Comparison of ENCODE assay signal across 13 cellular contexts in genomic region chr7:151725844-151726770, GRCh38.
DNase-seq lines count a peak whose midpoint lies in the region; ATAC-seq and TF ChIP-seq lines count a peak whose summit lies in the region.
"Had no signal": no experiment of that assay in that cellular context is flagged by ENCODE, and none has a peak within 500 bp of the region (broad histone marks: within the 10 kb centered on the region; RNA-seq: fewer than 3 reads in every experiment).

No MANE protein-coding gene starts in this region.

- peak overlapping the region; percentile 73 for H3K27ac Mint-ChIP-seq in Calu3 (ENCODE audit: unreplicated experiment)
- H3K27ac Mint-ChIP-seq: activated naive CD8-positive, alpha-beta T cell treated with anti-CD3 and anti-CD28 coated beads, Interleukin-2, amount 50 U/mL, for 24 hours had no signal

- TF ChIP-seq CTCF in Calu3 (IDR thresholded peaks at IDR 0.05; ENCODE audit: unreplicated experiment) (no peak), WERI-Rb-1 (IDR thresholded peaks at IDR 0.05; ENCODE audit: low read depth, low read length) (peak; percentile 17; the same call in 1 of the 2 replicates), lower lobe of right lung (IDR thresholded peaks at IDR 0.05) (no peak)

- H3K36me3 Mint-ChIP-seq in Calu3 (ENCODE audit: insufficient read depth, unreplicated experiment): peaks cover 5% of the 10 kb centered on the region

- H3K36me3 ChIP-seq in WERI-Rb-1: no peaks in the 10 kb centered on the region
- H3K36me3 ChIP-seq in lower lobe of right lung: no peaks in the 10 kb centered on the region
- H3K36me3 ChIP-seq: SJCRH30 had no signal

- peaks cover 26% of the 10 kb centered on the region for H3K4me1 ChIP-seq in lower lobe of right lung

- CTCF ChIA-PET in Calu3 (lab: Charles Lee): interaction anchor here (0.7 kb wide), 1 partner anchor 149 kb away, joined by 5 read pairs; no protein-coding TSS in a partner anchor

- H3K27ac ChIP-seq in WERI-Rb-1 (no peak overlapping the region), lower lobe of right lung (no peak overlapping the region)
- H3K27ac ChIP-seq: SJCRH30, testis had no signal

- H3K4me3 Mint-ChIP-seq in Calu3 (ENCODE audit: low read depth, unreplicated experiment): no peak overlapping the region
- H3K4me3 Mint-ChIP-seq: activated naive CD8-positive, alpha-beta T cell treated with anti-CD3 and anti-CD28 coated beads, Interleukin-2, amount 50 U/mL, for 24 hours; CD4-positive, alpha-beta memory T cell had no signal

- BruUV-seq in Calu3 (replicated peaks; lab: Mats Ljungman, UMichigan): no TSS peak

- ATAC-seq in lower lobe of right lung (peak; percentile 40 to 52), GM21723 (IDR thresholded peaks at IDR 0.05; ENCODE audit: unreplicated experiment) (no peak)
- ATAC-seq: activated naive CD8-positive, alpha-beta T cell treated with anti-CD3 and anti-CD28 coated beads, Interleukin-2, amount 50 U/mL, for 24 hours had no signal

- H3K27me3 ChIP-seq in WERI-Rb-1 (ENCODE audit: insufficient read depth, low read depth, severe bottlenecking) (no peaks in the 10 kb centered on the region), lower lobe of right lung (ENCODE audit: low read depth) (no peaks in the 10 kb centered on the region)
- H3K27me3 ChIP-seq: SJCRH30, testis had no signal

- peaks cover 34% of the 10 kb centered on the region for H3K4me1 Mint-ChIP-seq in Calu3 (ENCODE audit: low read depth, unreplicated experiment)

- H3K4me3 ChIP-seq in WERI-Rb-1 (ENCODE audit: low read depth, low read length) (no peak overlapping the region), lower lobe of right lung (no peak overlapping the region)
- H3K4me3 ChIP-seq: SJCRH30, testis had no signal

- intact Hi-C loops in Calu3 (cut with micrococcal nuclease; ENCODE audit: unreplicated experiment) (no loop called here), lower lobe of right lung (cut with DNase I) (no loop called here)

- H3K9me3 ChIP-seq in WERI-Rb-1 (ENCODE audit: severe bottlenecking) (no peaks in the 10 kb centered on the region), lower lobe of right lung (no peaks in the 10 kb centered on the region)
- H3K9me3 ChIP-seq: SJCRH30, testis had no signal

- H3K27me3 Mint-ChIP-seq in Calu3 (ENCODE audit: unreplicated experiment): no peaks in the 10 kb centered on the region
- H3K27me3 Mint-ChIP-seq: activated naive CD8-positive, alpha-beta T cell treated with anti-CD3 and anti-CD28 coated beads, Interleukin-2, amount 50 U/mL, for 24 hours; CD4-positive, alpha-beta memory T cell had no signal

- DNase-seq in Calu3 (no peak), NCI-H187 (lab: John Stamatoyannopoulos, UW) (peak; percentile 79 to 81), WERI-Rb-1 (peak; percentile 52), lower lobe of right lung (no peak), NCI-H1048 (lab: John Stamatoyannopoulos, UW) (no peak), NCI-H1105 treated with DMSO at 0.1 percent for 48 hours (lab: John Stamatoyannopoulos, UW) (no peak)
- no peak for DNase-seq in stimulated activated CD4-positive, alpha-beta T cell treated with anti-CD3 and anti-CD28 coated beads, Interleukin-15, amount 100 ng/mL, for 24 hours
- DNase-seq: activated CD4-positive, alpha-beta T cell treated with anti-CD3 and anti-CD28 coated beads, Interleukin-2, amount 50 U/mL, for 48 hours; activated naive CD8-positive, alpha-beta T cell treated with anti-CD3 and anti-CD28 coated beads, Interleukin-2, amount 50 U/mL, for 24 hours; CD4-positive, alpha-beta memory T cell; SJCRH30; testis had no signal

- H3K9me3 Mint-ChIP-seq in Calu3 (ENCODE audit: low read depth, unreplicated experiment): no peaks in the 10 kb centered on the region
- H3K9me3 Mint-ChIP-seq: activated naive CD8-positive, alpha-beta T cell treated with anti-CD3 and anti-CD28 coated beads, Interleukin-2, amount 50 U/mL, for 24 hours had no signal

Comparison
In these comparisons a context has a peak if more than half of its experiments do, and no peak if none do; other contexts are left out.
1. DNase-seq: peak in NCI-H187 (2 of 2) and WERI-Rb-1 (single experiment); none in Calu3 (single experiment), lower lobe of right lung (single experiment), NCI-H1048 (single experiment), NCI-H1105 treated with DMSO at 0.1 percent for 48 hours (single experiment) and stimulated activated CD4-positive, alpha-beta T cell treated with anti-CD3 and anti-CD28 coated beads, Interleukin-15, amount 100 ng/mL, for 24 hours (single experiment).